22 cellular contexts compared by ENCODE assay signal in the genomic region with DNA sequence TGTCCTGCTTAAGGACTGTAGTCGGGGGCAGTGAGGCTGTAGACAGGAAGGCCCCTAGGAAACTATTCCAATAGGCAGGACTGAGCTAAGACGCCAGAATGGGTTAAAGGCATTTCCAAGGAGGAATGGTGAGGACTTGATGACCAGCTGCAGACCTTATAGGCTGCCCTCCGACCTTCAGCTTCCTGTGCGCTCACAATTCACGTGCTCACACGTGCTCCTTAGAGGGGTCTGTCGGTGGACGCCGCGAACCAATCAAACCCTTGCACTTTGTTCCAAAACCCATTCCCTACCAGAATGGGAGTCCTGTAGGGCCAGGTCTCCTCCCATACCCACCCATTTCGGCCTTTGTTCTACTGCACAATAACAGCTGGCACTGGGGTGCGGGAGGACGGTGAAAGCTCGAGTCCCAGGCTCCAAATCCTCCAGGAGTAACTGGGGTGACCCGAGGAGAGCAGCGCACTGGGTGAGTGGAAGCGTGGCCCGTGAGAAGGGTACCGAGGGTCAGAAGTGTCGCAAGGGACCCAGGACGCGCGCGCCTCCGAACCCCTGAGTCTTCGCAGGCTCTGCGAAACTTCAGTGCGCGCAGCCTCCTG. TPM values are rescaled to one million over a fixed set of nuclear protein-coding genes. Genes with fewer than 3 reads are reported as not detected.
DNase-seq lines count a peak whose midpoint lies in the region; ATAC-seq, FAIRE-seq and TF ChIP-seq lines count a peak whose summit lies in the region.
"Had no signal": no experiment of that assay in that cellular context is flagged by ENCODE, and none has a peak within 500 bp of the region (broad histone marks: within the 10 kb centered on the region; RNA-seq: fewer than 3 reads in every experiment).

No MANE protein-coding gene starts in this region.

- peak overlapping the region; percentile 67 for H3K4me3 Mint-ChIP-seq in endothelial cell (ENCODE audit: unreplicated experiment)

- H3K36me3 ChIP-seq in left ventricle myocardium inferior (no peaks in the 10 kb centered on the region), neuron (ENCODE audit: insufficient read depth, low read length) (no peaks in the 10 kb centered on the region)
- H3K36me3 ChIP-seq: Peyer's patch had no signal

- TF ChIP-seq CTCF in left ventricle myocardium inferior (IDR thresholded peaks at IDR 0.05; ENCODE audit: borderline replicate concordance) (no peak), endothelial cell (IDR thresholded peaks at IDR 0.05; ENCODE audit: unreplicated experiment) (no peak)

- H3K4me1 Mint-ChIP-seq in endothelial cell (ENCODE audit: unreplicated experiment): peaks cover 23% of the 10 kb centered on the region

- intact Hi-C loops in left ventricle myocardium inferior (cut with micrococcal nuclease) (loop anchor here (10.0 kb wide), 2 partner anchors 480 to 560 kb away; no protein-coding TSS in a partner anchor), left ventricle myocardium superior (cut with micrococcal nuclease) (loop anchor here (10.0 kb wide), 1 partner anchor 560 kb away; no protein-coding TSS in a partner anchor)

- H3K4me1 ChIP-seq in left ventricle myocardium inferior (peaks cover 41% of the 10 kb centered on the region), neuron (ENCODE audit: insufficient read depth, low read length) (peaks cover 29% of the 10 kb centered on the region)
- H3K4me1 ChIP-seq: Caco-2 had no signal

- peaks cover 47% of the 10 kb centered on the region for H3K27me3 Mint-ChIP-seq in endothelial cell (ENCODE audit: unreplicated experiment)

- no peak overlapping the region for H3K27ac Mint-ChIP-seq in endothelial cell (ENCODE audit: unreplicated experiment)

- H3K9me3 ChIP-seq in left ventricle myocardium inferior (replicated peaks) (no peaks in the 10 kb centered on the region), neuron (ENCODE audit: low read length) (peaks cover 1% of the 10 kb centered on the region)
- H3K9me3 ChIP-seq: body of pancreas, Caco-2, Peyer's patch had no signal

- no peaks in the 10 kb centered on the region for H3K9me3 Mint-ChIP-seq in endothelial cell (ENCODE audit: unreplicated experiment)

- H3K4me3 ChIP-seq in left ventricle myocardium inferior (peak overlapping the region; percentile 58), neuron (ENCODE audit: low read length) (peak overlapping the region; percentile 38)
- H3K4me3 ChIP-seq: body of pancreas had no signal

- peaks cover 98% of the 10 kb centered on the region for H3K27me3 ChIP-seq in left ventricle myocardium inferior (ENCODE audit: low read depth)
- H3K27me3 ChIP-seq in neuron (ENCODE audit: insufficient read depth, low read length): peaks cover 40% of the 10 kb centered on the region

- H3K36me3 Mint-ChIP-seq in endothelial cell (ENCODE audit: low read depth, unreplicated experiment): peaks cover 6% of the 10 kb centered on the region

- peak overlapping the region; percentile 42 for H2AFZ ChIP-seq in neuron (ENCODE audit: low read depth, low read length)

- ATAC-seq in left ventricle myocardium superior: no peak
- ATAC-seq: body of pancreas had no signal

- FAIRE-seq in frontal cortex (lab: Jason Lieb, UNC): no peak
- FAIRE-seq: G401.6 had no signal

- H3K27ac ChIP-seq in left ventricle myocardium inferior (replicated peaks): no peak overlapping the region
- H3K27ac ChIP-seq: body of pancreas, Peyer's patch, skin epidermis, VCaP had no signal

- DNase-seq in left ventricle myocardium inferior: no peak
- DNase-seq in left ventricle myocardium superior: no peak
- no peak for DNase-seq in endothelial cell (ENCODE audit: low spot score)
- no peak for DNase-seq in frontal cortex (ENCODE audit: low spot score in 2 of 2)
- no peak for DNase-seq in NOMO-1 treated with dmso at 0.1 percent for 144 hours (lab: John Stamatoyannopoulos, UW; ENCODE audit: unreplicated experiment)
- DNase-seq in cortex of kidney (lab: John Stamatoyannopoulos, UW): no peak
- no peak for DNase-seq in COR-L47 (lab: John Stamatoyannopoulos, UW)
- DNase-seq: activated gamma-delta T cell treated with Interleukin-2 at 50 U/mL for 16 hours; body of pancreas; Caco-2; effector CD4-positive, alpha-beta T cell; IMR-90; NCI-H2029 treated with DMSO at 0.1 percent for 48 hours; NCI-H526; Peyer's patch had no signal

RNA-seq across cellular contexts. Expression of a gene that starts 12.9 kb away (rescaled TPM):
- total RNA-seq in left ventricle myocardium inferior (not detected), left ventricle myocardium superior (not detected), endothelial cell (ENCODE audit: unreplicated experiment) (not detected), frontal cortex (1.2 TPM)
- total RNA-seq: Caco-2, fibroblast of villous mesenchyme, IMR-90, Peyer's patch, urinary bladder had no signal

RNA-seq across cellular contexts. Expression of a gene that starts 54.8 kb away (rescaled TPM):
- total RNA-seq in left ventricle myocardium inferior (0.91 TPM), left ventricle myocardium superior (0.40 TPM), endothelial cell (ENCODE audit: unreplicated experiment) (2.0 TPM), frontal cortex (0.41 TPM)
- total RNA-seq: activated CD8-positive, alpha-beta memory T cell treated with anti-CD3 and anti-CD28 coated beads for 36 hours; IMR-90; Peyer's patch had no signal
